In the genomic region with DNA sequence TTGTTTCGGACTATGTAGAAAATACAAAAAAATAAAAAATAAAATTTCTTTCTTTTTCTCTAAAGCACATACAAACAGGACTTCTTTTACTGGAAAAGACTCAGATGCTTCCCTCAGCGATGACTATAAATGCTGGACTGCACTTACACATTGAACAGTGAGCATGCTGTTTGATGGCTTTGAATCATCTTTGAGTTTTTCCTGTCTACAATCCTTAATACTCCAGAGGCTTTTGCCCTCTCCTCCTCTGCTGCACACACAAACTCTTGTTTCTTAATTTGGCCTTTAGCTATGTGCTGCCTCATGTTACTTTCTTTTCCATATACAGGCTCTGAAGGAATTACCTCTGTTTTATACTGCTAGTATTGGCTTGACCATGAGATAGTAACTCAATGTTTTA, we compare ENCODE assay signal across 17 cellular contexts.
"Had no signal": no experiment of that assay in that cellular context is flagged by ENCODE, and none has a peak within 500 bp of the region (broad histone marks: within the 10 kb centered on the region; RNA-seq: fewer than 3 reads in every experiment).

No MANE protein-coding gene starts in this region.

- H3K27me3 ChIP-seq: colonic mucosa, heart right ventricle, neutrophil, suprapubic skin, thyroid gland had no signal

- ATAC-seq: heart right ventricle; naive thymus-derived CD4-positive, alpha-beta T cell; sciatic nerve had no signal

- H3K9me3 ChIP-seq: colonic mucosa, heart right ventricle, neutrophil, suprapubic skin, thyroid gland had no signal

- H3K4me1 ChIP-seq: colonic mucosa, heart right ventricle, suprapubic skin, thyroid gland had no signal

- H3K4me3 ChIP-seq: colonic mucosa, heart right ventricle, skin epidermis, suprapubic skin, thyroid gland had no signal

- H3K27ac ChIP-seq: colonic mucosa, heart right ventricle, neutrophil, skin epidermis, suprapubic skin, thyroid gland had no signal

- DNase-seq: colonic mucosa; effector CD4-positive, alpha-beta T cell; endodermal cell; erythroblast; heart right ventricle; hypothalamus; kidney glomerular epithelial cell; mesendoderm; naive thymus-derived CD4-positive, alpha-beta T cell; posterior cingulate gyrus; stimulated activated CD4-positive, alpha-beta T cell treated with anti-CD3 and anti-CD28 coated beads, Interleukin-2, amount 100 ng/mL, for 48 hours; stimulated activated naive CD4-positive, alpha-beta T cell treated with Interleukin-2 at 50 U/mL for 16 hours; thyroid gland had no signal

- H3K36me3 ChIP-seq: colonic mucosa, heart right ventricle, neutrophil, suprapubic skin, thyroid gland had no signal
